In genomic region chr11:46612326-46612725, GRCh38 we compare ENCODE assay signal across 16 cellular contexts.
"Had no signal": no experiment of that assay in that cellular context is flagged by ENCODE, and none has a peak within 500 bp of the region (broad histone marks: within the 10 kb centered on the region; RNA-seq: fewer than 3 reads in every experiment).

No MANE protein-coding gene starts in this region.

- H3K4me3 ChIP-seq: gastrocnemius medialis, psoas muscle, sigmoid colon, spleen, thyroid gland had no signal

- H3K27me3 ChIP-seq: gastrocnemius medialis, sigmoid colon, spleen, thyroid gland had no signal

- H3K27ac ChIP-seq: gastrocnemius medialis, psoas muscle, sigmoid colon, spleen, thyroid gland had no signal

- H3K27ac Mint-ChIP-seq: activated CD4-positive, alpha-beta T cell treated with anti-CD3 and anti-CD28 coated beads, Interleukin-2, amount 10 ng/mL, durations not matched to agents 7 days and 5 days; activated naive CD8-positive, alpha-beta T cell treated with anti-CD3 and anti-CD28 coated beads, Interleukin-2, amount 10 ng/mL, durations not matched to agents 7 days and 5 days; activated T-helper 1 cell treated with anti-CD3 and anti-CD28 coated beads, Interleukin-12 subunit alpha, Interleukin-12 subunit beta, Interleukin-2, Interleukin-4 antibody, amounts not matched to agents 30 ng/mL and 10 ng/mL and 1 ng/mL, durations not matched to agents 14 hours and 24 hours and 36 hours; memory B cell; T-helper 2 cell treated with Interferon-gamma antibody and Interleukin-4, amounts not matched to agents 5 μg/mL and 100 μg/mL, for 36 hours had no signal

- H3K9me3 ChIP-seq: gastrocnemius medialis, psoas muscle, sigmoid colon, spleen, thyroid gland had no signal

- DNase-seq: activated CD4-positive, alpha-beta T cell treated with anti-CD3 and anti-CD28 coated beads, Interleukin-2, amount 10 ng/mL, durations not matched to agents 7 days and 5 days; activated CD4-positive, CD25-positive, alpha-beta regulatory T cell; activated CD8-positive, alpha-beta memory T cell treated with anti-CD3 and anti-CD28 coated beads for 24 hours; activated naive CD4-positive, alpha-beta T cell; activated naive CD8-positive, alpha-beta T cell treated with anti-CD3 and anti-CD28 coated beads, Interleukin-2, amount 10 ng/mL, durations not matched to agents 7 days and 5 days; gastrocnemius medialis; psoas muscle; sigmoid colon; spleen; stimulated activated naive CD8-positive, alpha-beta T cell treated with anti-CD3 and anti-CD28 coated beads, Interleukin-15, amount 100 ng/mL, for 72 hours; SW 1271; thyroid gland had no signal

- H3K27me3 Mint-ChIP-seq: activated CD4-positive, alpha-beta T cell treated with anti-CD3 and anti-CD28 coated beads, Interleukin-2, amount 10 ng/mL, durations not matched to agents 7 days and 5 days; activated naive CD8-positive, alpha-beta T cell treated with anti-CD3 and anti-CD28 coated beads, Interleukin-2, amount 10 ng/mL, durations not matched to agents 7 days and 5 days; memory B cell; stimulated activated naive CD8-positive, alpha-beta T cell treated with anti-CD3 and anti-CD28 coated beads, Interleukin-15, amount 100 ng/mL, for 72 hours had no signal

- H3K4me3 Mint-ChIP-seq: activated CD4-positive, alpha-beta T cell treated with anti-CD3 and anti-CD28 coated beads, Interleukin-2, amount 10 ng/mL, durations not matched to agents 7 days and 5 days; activated naive CD8-positive, alpha-beta T cell treated with anti-CD3 and anti-CD28 coated beads, Interleukin-2, amount 10 ng/mL, durations not matched to agents 7 days and 5 days; activated T-helper 1 cell treated with anti-CD3 and anti-CD28 coated beads, Interleukin-12 subunit alpha, Interleukin-12 subunit beta, Interleukin-2, Interleukin-4 antibody, amounts not matched to agents 30 ng/mL and 10 ng/mL and 1 ng/mL, durations not matched to agents 14 hours and 24 hours and 36 hours; memory B cell; stimulated activated naive CD8-positive, alpha-beta T cell treated with anti-CD3 and anti-CD28 coated beads, Interleukin-15, amount 100 ng/mL, for 72 hours had no signal

- H3K9me3 Mint-ChIP-seq: activated CD4-positive, alpha-beta T cell treated with anti-CD3 and anti-CD28 coated beads, Interleukin-2, amount 10 ng/mL, durations not matched to agents 7 days and 5 days; activated naive CD8-positive, alpha-beta T cell treated with anti-CD3 and anti-CD28 coated beads, Interleukin-2, amount 10 ng/mL, durations not matched to agents 7 days and 5 days; activated T-helper 1 cell treated with anti-CD3 and anti-CD28 coated beads, Interleukin-12 subunit alpha, Interleukin-12 subunit beta, Interleukin-2, Interleukin-4 antibody, amounts not matched to agents 30 ng/mL and 10 ng/mL and 1 ng/mL, durations not matched to agents 14 hours and 24 hours and 36 hours; memory B cell; neural crest cell; stimulated activated naive CD8-positive, alpha-beta T cell treated with anti-CD3 and anti-CD28 coated beads, Interleukin-15, amount 100 ng/mL, for 72 hours; T-helper 2 cell treated with Interferon-gamma antibody and Interleukin-4, amounts not matched to agents 5 μg/mL and 100 μg/mL, for 36 hours had no signal

- ATAC-seq: gastrocnemius medialis; stimulated activated naive CD8-positive, alpha-beta T cell treated with anti-CD3 and anti-CD28 coated beads, Interleukin-15, amount 100 ng/mL, for 72 hours had no signal

- H3K36me3 Mint-ChIP-seq: activated naive CD8-positive, alpha-beta T cell treated with anti-CD3 and anti-CD28 coated beads, Interleukin-2, amount 10 ng/mL, durations not matched to agents 7 days and 5 days; memory B cell had no signal

- H3K36me3 ChIP-seq: gastrocnemius medialis, sigmoid colon, thyroid gland had no signal
